ENCODE assay signal across 30 cellular contexts in genomic region chr17:62017912-62018311, GRCh38. TPM values are rescaled to one million over a fixed set of nuclear protein-coding genes. Genes with fewer than 3 reads are reported as not detected.
DNase-seq lines count a peak whose midpoint lies in the region; ATAC-seq and TF ChIP-seq lines count a peak whose summit lies in the region.
"Had no signal": no experiment of that assay in that cellular context is flagged by ENCODE, and none has a peak within 500 bp of the region (broad histone marks: within the 10 kb centered on the region; RNA-seq: fewer than 3 reads in every experiment).

No MANE protein-coding gene starts in this region.

- no peaks in the 10 kb centered on the region for H3K9me3 Mint-ChIP-seq in activated naive CD4-positive, alpha-beta T cell treated with anti-CD3 and anti-CD28 coated beads, Interleukin-2, amount 50 U/mL, for 24 hours
- no peaks in the 10 kb centered on the region for H3K9me3 Mint-ChIP-seq in activated naive CD4-positive, alpha-beta T cell treated with anti-CD3 and anti-CD28 coated beads, Interleukin-2, amount 10 ng/mL, durations not matched to agents 7 days and 5 days
- H3K9me3 Mint-ChIP-seq: activated T-helper 17 cell treated with anti-CD3 and anti-CD28 coated beads, Interleukin-2, amount 50 U/mL, for 72 hours; naive thymus-derived CD4-positive, alpha-beta T cell had no signal

- H3K4me2 ChIP-seq in skeletal muscle satellite cell (ENCODE audit: low read length) = peak overlapping the region; percentile 57

- no peak overlapping the region for H3K27ac ChIP-seq in esophagus squamous epithelium
- H3K27ac ChIP-seq: 22Rv1, Peyer's patch, SJCRH30, spleen, tibial artery, VCaP had no signal

- intact Hi-C loops in esophagus squamous epithelium (cut with DNase I) = no loop called here

- peaks cover 15% of the 10 kb centered on the region for H3K4me1 Mint-ChIP-seq in activated naive CD4-positive, alpha-beta T cell treated with anti-CD3 and anti-CD28 coated beads, Interleukin-2, amount 50 U/mL, for 24 hours
- no peaks in the 10 kb centered on the region for H3K4me1 Mint-ChIP-seq in activated naive CD4-positive, alpha-beta T cell treated with anti-CD3 and anti-CD28 coated beads, Interleukin-2, amount 10 ng/mL, durations not matched to agents 7 days and 5 days
- H3K4me1 Mint-ChIP-seq: activated T-helper 17 cell treated with anti-CD3 and anti-CD28 coated beads, Interleukin-2, amount 50 U/mL, for 72 hours; B cell; brain had no signal

- peaks cover 18% of the 10 kb centered on the region for H3K36me3 Mint-ChIP-seq in activated naive CD4-positive, alpha-beta T cell treated with anti-CD3 and anti-CD28 coated beads, Interleukin-2, amount 50 U/mL, for 24 hours
- peaks cover 32% of the 10 kb centered on the region for H3K36me3 Mint-ChIP-seq in activated naive CD4-positive, alpha-beta T cell treated with anti-CD3 and anti-CD28 coated beads, Interleukin-2, amount 10 ng/mL, durations not matched to agents 7 days and 5 days

- no peak for TF ChIP-seq POLR2A in esophagus squamous epithelium (IDR thresholded peaks at IDR 0.05)

- H3K27me3 Mint-ChIP-seq in activated naive CD4-positive, alpha-beta T cell treated with anti-CD3 and anti-CD28 coated beads, Interleukin-2, amount 50 U/mL, for 24 hours = no peaks in the 10 kb centered on the region
- H3K27me3 Mint-ChIP-seq in activated naive CD4-positive, alpha-beta T cell treated with anti-CD3 and anti-CD28 coated beads, Interleukin-2, amount 10 ng/mL, durations not matched to agents 7 days and 5 days = no peaks in the 10 kb centered on the region
- H3K27me3 Mint-ChIP-seq: activated T-helper 17 cell treated with anti-CD3 and anti-CD28 coated beads, Interleukin-2, amount 50 U/mL, for 72 hours; B cell; brain; naive thymus-derived CD4-positive, alpha-beta T cell had no signal

- peaks cover 17% of the 10 kb centered on the region for H3K4me1 ChIP-seq in skeletal muscle satellite cell (ENCODE audit: control insufficient read depth, insufficient read depth, low read length)
- H3K4me1 ChIP-seq in esophagus squamous epithelium = no peaks in the 10 kb centered on the region
- H3K4me1 ChIP-seq: Caco-2, Peyer's patch, SJCRH30, spleen had no signal

- peak; percentile 58; the same call in 2 of the 3 replicates for ATAC-seq in SK-N-SH treated with all-trans-retinoic acid at 6 μM for 48 hours
- ATAC-seq: activated T-helper 17 cell treated with anti-CD3 and anti-CD28 coated beads, Interleukin-2, amount 50 U/mL, for 72 hours; naive thymus-derived CD4-positive, alpha-beta T cell; stimulated activated naive CD8-positive, alpha-beta T cell treated with anti-CD3 and anti-CD28 coated beads, Interleukin-15, Interleukin-2, amounts not matched to agents 100 U/mL and 50 U/mL, for 24 hours had no signal

- H3K27me3 ChIP-seq in skeletal muscle satellite cell (ENCODE audit: control insufficient read depth, insufficient read depth, low read length) = no peaks in the 10 kb centered on the region
- H3K27me3 ChIP-seq in esophagus squamous epithelium = no peaks in the 10 kb centered on the region
- H3K27me3 ChIP-seq: Peyer's patch, SJCRH30, spleen, tibial artery had no signal

- H3K27ac Mint-ChIP-seq in activated naive CD4-positive, alpha-beta T cell treated with anti-CD3 and anti-CD28 coated beads, Interleukin-2, amount 50 U/mL, for 24 hours = peak overlapping the region; percentile 17
- H3K27ac Mint-ChIP-seq in activated naive CD4-positive, alpha-beta T cell treated with anti-CD3 and anti-CD28 coated beads, Interleukin-2, amount 10 ng/mL, durations not matched to agents 7 days and 5 days = no peak overlapping the region
- H3K27ac Mint-ChIP-seq: activated T-helper 17 cell treated with anti-CD3 and anti-CD28 coated beads, Interleukin-2, amount 50 U/mL, for 72 hours; B cell; brain; naive thymus-derived CD4-positive, alpha-beta T cell had no signal

- DNase-seq in activated naive CD4-positive, alpha-beta T cell treated with anti-CD3 and anti-CD28 coated beads, Interleukin-2, amount 10 ng/mL, durations not matched to agents 7 days and 5 days = no peak
- DNase-seq in fibroblast of mammary gland (ENCODE audit: low read depth) (peak; percentile 9), midbrain (lab: John Stamatoyannopoulos, UW) (no peak), esophagus squamous epithelium (lab: John Stamatoyannopoulos, UW) (no peak), NCI-H2196 treated with DMSO at 0.1 percent for 48 hours (lab: John Stamatoyannopoulos, UW; ENCODE audit: unreplicated experiment) (no peak)
- DNase-seq: activated CD4-positive, alpha-beta T cell treated with anti-CD3 and anti-CD28 coated beads, Interleukin-2, amount 50 U/mL, for 1 hour; Caco-2; DMS79 treated with DMSO at 0.1 percent for 48 hours; erythroblast; mesendoderm; naive thymus-derived CD4-positive, alpha-beta T cell; NCI-H1105; NCI-H2081; NCI-H446 treated with DMSO at 0.1 percent for 48 hours; NK-92 treated with Interleukin-12 subunit alpha and Interleukin-12 subunit beta, amount 100 ng/mL, for 24 hours; Peyer's patch; retina; SJCRH30; spleen; stimulated activated CD4-positive, alpha-beta T cell treated with anti-CD3 and anti-CD28 coated beads, Interleukin-4, amount 100 ng/mL, for 24 hours; stimulated activated naive CD8-positive, alpha-beta T cell treated with anti-CD3 and anti-CD28 coated beads, Interleukin-15, Interleukin-2, amounts not matched to agents 100 U/mL and 50 U/mL, for 24 hours; tibial artery had no signal

- CTCF ChIA-PET in activated naive CD4-positive, alpha-beta T cell treated with anti-CD3 and anti-CD28 coated beads, Interleukin-2, amount 10 ng/mL, durations not matched to agents 7 days and 5 days (lab: Charles Lee) = interaction anchor here (0.7 kb wide), 1 partner anchor 995 kb away, joined by 3 read pairs; no protein-coding TSS in a partner anchor

- H3K9me3 ChIP-seq in skeletal muscle satellite cell (replicated peaks; ENCODE audit: low read length) (no peaks in the 10 kb centered on the region), esophagus squamous epithelium (no peaks in the 10 kb centered on the region)
- H3K9me3 ChIP-seq: Caco-2, Peyer's patch, spleen, tibial artery had no signal

- peaks cover 26% of the 10 kb centered on the region for H3K36me3 ChIP-seq in skeletal muscle satellite cell (ENCODE audit: insufficient read depth, low read length)
- peaks cover 0 to 82% (median 8%) of the 10 kb centered on the region in 3 donors for H3K36me3 ChIP-seq in esophagus squamous epithelium

- H3K4me3 Mint-ChIP-seq in activated naive CD4-positive, alpha-beta T cell treated with anti-CD3 and anti-CD28 coated beads, Interleukin-2, amount 50 U/mL, for 24 hours = no peak overlapping the region
- H3K4me3 Mint-ChIP-seq in activated naive CD4-positive, alpha-beta T cell treated with anti-CD3 and anti-CD28 coated beads, Interleukin-2, amount 10 ng/mL, durations not matched to agents 7 days and 5 days = no peak overlapping the region
- H3K4me3 Mint-ChIP-seq: activated T-helper 17 cell treated with anti-CD3 and anti-CD28 coated beads, Interleukin-2, amount 50 U/mL, for 72 hours; B cell; brain; naive thymus-derived CD4-positive, alpha-beta T cell had no signal

- peak overlapping the region; percentile 33 for H3K9ac ChIP-seq in skeletal muscle satellite cell (ENCODE audit: low read depth, low read length)

- TF ChIP-seq CTCF in fibroblast of mammary gland (conservative IDR thresholded peaks at IDR 0.05; ENCODE audit: control insufficient read depth, insufficient read depth, low read depth, low read length) = no peak
- TF ChIP-seq CTCF in esophagus squamous epithelium (IDR thresholded peaks at IDR 0.05) = no peak

- H3K4me3 ChIP-seq in fibroblast of mammary gland (ENCODE audit: control insufficient read depth, low read depth, low read length) (no peak overlapping the region), skeletal muscle satellite cell (ENCODE audit: low read length) (no peak overlapping the region), esophagus squamous epithelium (no peak overlapping the region)
- H3K4me3 ChIP-seq: Peyer's patch, SJCRH30, spleen, tibial artery had no signal

TF ChIP-seq in SK-N-SH treated with all-trans-retinoic acid at 6 μM for 48 hours, 23 proteins besides CTCF, POLR2A, EP300 and RAD21 (continues in another document):
- TF ChIP-seq TOX (CRISPR knock-in tag; IDR thresholded peaks at IDR 0.05; ENCODE audit: borderline replicate concordance) (no peak), ZNF70 (CRISPR knock-in tag; IDR thresholded peaks at IDR 0.05) (no peak), OSR1 (CRISPR knock-in tag; IDR thresholded peaks at IDR 0.05) (no peak), ZC3H10 (CRISPR knock-in tag; IDR thresholded peaks at IDR 0.05) (no peak), ARNTL (CRISPR knock-in tag; IDR thresholded peaks at IDR 0.05; ENCODE audit: borderline replicate concordance, low read depth) (no peak), CREB5 (CRISPR knock-in tag; IDR thresholded peaks at IDR 0.05; ENCODE audit: low read depth) (no peak; the same call in 1 of the 2 replicates), GLIS3 (CRISPR knock-in tag; IDR thresholded peaks at IDR 0.05) (no peak), ESRRG (CRISPR knock-in tag; IDR thresholded peaks at IDR 0.05) (no peak), ISL1 (CRISPR knock-in tag; IDR thresholded peaks at IDR 0.05) (no peak), POU6F1 (CRISPR knock-in tag; IDR thresholded peaks at IDR 0.05; ENCODE audit: borderline replicate concordance, low read depth) (no peak)

RNA-seq across cellular contexts. Expression of gene MED13, which starts 47.2 kb away (rescaled TPM):
- total RNA-seq in skeletal muscle satellite cell (2012; rRNA removed) = 30.4 and 33.6 TPM in 2 replicates
- total RNA-seq in esophagus squamous epithelium = 10 to 100 TPM; 24.3 to 69.0 (median 51.0) TPM
